In genomic region chr10:47358457-47358856, GRCh38 we compare ENCODE assay signal across 32 cellular contexts. TPM values are rescaled to one million over a fixed set of nuclear protein-coding genes. Genes with fewer than 3 reads are reported as not detected.
"Had no signal": no experiment of that assay in that cellular context is flagged by ENCODE, and none has a peak within 500 bp of the region (broad histone marks: within the 10 kb centered on the region; RNA-seq: fewer than 3 reads in every experiment).

No MANE protein-coding gene starts in this region.

- H3K4me3 Mint-ChIP-seq: activated naive CD4-positive, alpha-beta T cell treated with anti-CD3 and anti-CD28 coated beads, Interleukin-2, amount 10 ng/mL, durations not matched to agents 7 days and 5 days; activated naive CD8-positive, alpha-beta T cell treated with anti-CD3 and anti-CD28 coated beads, Interleukin-2, amount 10 ng/mL, durations not matched to agents 7 days and 5 days; brain; naive thymus-derived CD4-positive, alpha-beta T cell; neural progenitor cell; stimulated activated memory B cell treated with anti-CD40 and anti-IgM and Interleukin-4, amounts not matched to agents 10 μg/mL and 1 μg/mL and 100 μg/mL, for 72 hours; stimulated activated naive CD8-positive, alpha-beta T cell treated with anti-CD3 and anti-CD28 coated beads, Interleukin-15, amount 100 ng/mL, for 72 hours; T-cell had no signal

- H3K36me3 Mint-ChIP-seq: activated naive CD4-positive, alpha-beta T cell treated with anti-CD3 and anti-CD28 coated beads, Interleukin-2, amount 10 ng/mL, durations not matched to agents 7 days and 5 days; activated naive CD8-positive, alpha-beta T cell treated with anti-CD3 and anti-CD28 coated beads, Interleukin-2, amount 10 ng/mL, durations not matched to agents 7 days and 5 days; brain; naive thymus-derived CD4-positive, alpha-beta T cell; neural progenitor cell; stimulated activated memory B cell treated with anti-CD40 and anti-IgM and Interleukin-4, amounts not matched to agents 10 μg/mL and 1 μg/mL and 100 μg/mL, for 72 hours; T-cell had no signal

- H3K27ac Mint-ChIP-seq: activated naive CD4-positive, alpha-beta T cell treated with anti-CD3 and anti-CD28 coated beads, Interleukin-2, amount 10 ng/mL, durations not matched to agents 7 days and 5 days; activated naive CD8-positive, alpha-beta T cell treated with anti-CD3 and anti-CD28 coated beads, Interleukin-2, amount 10 ng/mL, durations not matched to agents 7 days and 5 days; brain; neural progenitor cell; progenitor cell of endocrine pancreas; stimulated activated memory B cell treated with anti-CD40 and anti-IgM and Interleukin-4, amounts not matched to agents 10 μg/mL and 1 μg/mL and 100 μg/mL, for 72 hours; stimulated activated naive CD8-positive, alpha-beta T cell treated with anti-CD3 and anti-CD28 coated beads, Interleukin-15, amount 100 ng/mL, for 72 hours; T-cell had no signal

- H3K27me3 ChIP-seq: ascending aorta, cardiac muscle cell, esophagus muscularis mucosa, foreskin keratinocyte, heart right ventricle, neural progenitor cell, thyroid gland, upper lobe of right lung had no signal

- H3K27ac ChIP-seq: ascending aorta, cardiac muscle cell, esophagus muscularis mucosa, foreskin keratinocyte, heart right ventricle, neural progenitor cell, skin epidermis, thyroid gland, upper lobe of right lung had no signal

- H3K4me3 ChIP-seq: ascending aorta, cardiac muscle cell, esophagus muscularis mucosa, heart right ventricle, neural progenitor cell, skin epidermis, thyroid gland, upper lobe of right lung had no signal

- H3K36me3 ChIP-seq: ascending aorta, cardiac muscle cell, esophagus muscularis mucosa, heart right ventricle, neural progenitor cell, thyroid gland, upper lobe of right lung had no signal

- DNase-seq: activated CD4-positive, alpha-beta T cell treated with anti-CD3 and anti-CD28 coated beads for 48 hours; activated CD4-positive, alpha-beta T cell treated with anti-CD3 and anti-CD28 coated beads, Interleukin-2, amount 50 U/mL, for 48 hours; activated CD8-positive, alpha-beta memory T cell treated with anti-CD3 and anti-CD28 coated beads for 24 hours; activated gamma-delta T cell; activated naive CD4-positive, alpha-beta T cell treated with anti-CD3 and anti-CD28 coated beads, Interleukin-2, amount 10 ng/mL, durations not matched to agents 7 days and 5 days; activated naive CD8-positive, alpha-beta T cell treated with anti-CD3 and anti-CD28 coated beads, Interleukin-2, amount 10 ng/mL, durations not matched to agents 7 days and 5 days; dermis blood vessel endothelial cell; effector CD4-positive, alpha-beta T cell; foreskin keratinocyte; heart right ventricle; midbrain; naive thymus-derived CD4-positive, alpha-beta T cell; stimulated activated CD4-positive, alpha-beta T cell treated with anti-CD3 and anti-CD28 coated beads, Interleukin-4, amount 100 ng/mL, for 24 hours; stimulated activated naive CD8-positive, alpha-beta T cell treated with anti-CD3 and anti-CD28 coated beads, Interleukin-15, amount 100 ng/mL, for 72 hours; T-cell; thyroid gland; upper lobe of right lung had no signal

- H3K4me1 Mint-ChIP-seq: activated naive CD4-positive, alpha-beta T cell treated with anti-CD3 and anti-CD28 coated beads, Interleukin-2, amount 10 ng/mL, durations not matched to agents 7 days and 5 days; activated naive CD8-positive, alpha-beta T cell treated with anti-CD3 and anti-CD28 coated beads, Interleukin-2, amount 10 ng/mL, durations not matched to agents 7 days and 5 days; brain; naive thymus-derived CD4-positive, alpha-beta T cell; neural progenitor cell; stimulated activated memory B cell treated with anti-CD40 and anti-IgM and Interleukin-4, amounts not matched to agents 10 μg/mL and 1 μg/mL and 100 μg/mL, for 72 hours; stimulated activated naive CD8-positive, alpha-beta T cell treated with anti-CD3 and anti-CD28 coated beads, Interleukin-15, amount 100 ng/mL, for 72 hours; T-cell had no signal

- H3K4me1 ChIP-seq: ascending aorta, esophagus muscularis mucosa, foreskin keratinocyte, neural progenitor cell, thyroid gland, upper lobe of right lung had no signal

- H3K9me3 ChIP-seq: ascending aorta, esophagus muscularis mucosa, heart right ventricle, thyroid gland, upper lobe of right lung had no signal

- H3K9me3 Mint-ChIP-seq: activated naive CD4-positive, alpha-beta T cell treated with anti-CD3 and anti-CD28 coated beads, Interleukin-2, amount 10 ng/mL, durations not matched to agents 7 days and 5 days; activated naive CD8-positive, alpha-beta T cell treated with anti-CD3 and anti-CD28 coated beads, Interleukin-2, amount 10 ng/mL, durations not matched to agents 7 days and 5 days; brain; naive thymus-derived CD4-positive, alpha-beta T cell; neural progenitor cell; stimulated activated memory B cell treated with anti-CD40 and anti-IgM and Interleukin-4, amounts not matched to agents 10 μg/mL and 1 μg/mL and 100 μg/mL, for 72 hours; stimulated activated naive CD8-positive, alpha-beta T cell treated with anti-CD3 and anti-CD28 coated beads, Interleukin-15, amount 100 ng/mL, for 72 hours; T-cell had no signal

- ATAC-seq: foreskin keratinocyte; naive thymus-derived CD4-positive, alpha-beta T cell; sciatic nerve; stimulated activated memory B cell treated with anti-CD40 and anti-IgM and Interleukin-4, amounts not matched to agents 10 μg/mL and 1 μg/mL and 100 μg/mL, for 72 hours; stimulated activated naive CD8-positive, alpha-beta T cell treated with anti-CD3 and anti-CD28 coated beads, Interleukin-15, amount 100 ng/mL, for 72 hours; T-cell; upper lobe of right lung had no signal

RNA-seq across cellular contexts. Expression of gene RBP3, which starts 10.3 kb away (rescaled TPM):
- total RNA-seq: activated naive CD8-positive, alpha-beta T cell treated with anti-CD3 and anti-CD28 coated beads, Interleukin-2, amount 10 ng/mL, durations not matched to agents 7 days and 5 days; ascending aorta; cardiac muscle cell; dermis blood vessel endothelial cell; foreskin keratinocyte; glomerular endothelial cell; heart right ventricle; kidney epithelial cell; lower leg skin; naive thymus-derived CD4-positive, alpha-beta T cell; omental fat pad; renal cortical epithelial cell; sciatic nerve; T-cell; T-helper 2 cell treated with Interferon-gamma antibody and Interleukin-4, amounts not matched to agents 100 ng/mL and 5 ng/mL, for 36 hours; thyroid gland; upper lobe of right lung had no signal

RNA-seq across cellular contexts. Expression of gene ZNF488, which starts 25.6 kb away (rescaled TPM):
- total RNA-seq: activated naive CD8-positive, alpha-beta T cell treated with anti-CD3 and anti-CD28 coated beads, Interleukin-2, amount 10 ng/mL, durations not matched to agents 7 days and 5 days; ascending aorta; glomerular endothelial cell; naive thymus-derived CD4-positive, alpha-beta T cell; T-cell had no signal

RNA-seq across cellular contexts. Expression of gene GDF2, which starts 36.2 kb away (rescaled TPM):
- total RNA-seq: activated naive CD8-positive, alpha-beta T cell treated with anti-CD3 and anti-CD28 coated beads, Interleukin-2, amount 10 ng/mL, durations not matched to agents 7 days and 5 days; dermis blood vessel endothelial cell; esophagus muscularis mucosa; foreskin keratinocyte; glomerular endothelial cell; heart right ventricle; kidney epithelial cell; lower leg skin; naive thymus-derived CD4-positive, alpha-beta T cell; omental fat pad; progenitor cell of endocrine pancreas; renal cortical epithelial cell; sciatic nerve; T-cell; T-helper 2 cell treated with Interferon-gamma antibody and Interleukin-4, amounts not matched to agents 100 ng/mL and 5 ng/mL, for 36 hours; thyroid gland; upper lobe of right lung had no signal

RNA-seq across cellular contexts. Expression of gene GDF10, which starts 58.5 kb away (rescaled TPM):
- total RNA-seq: dermis blood vessel endothelial cell; foreskin keratinocyte; glomerular endothelial cell; kidney epithelial cell; progenitor cell of endocrine pancreas; renal cortical epithelial cell; T-helper 2 cell treated with Interferon-gamma antibody and Interleukin-4, amounts not matched to agents 100 ng/mL and 5 ng/mL, for 36 hours had no signal
